In genomic region chr5:60687927-60688720, GRCh38 we compare ENCODE assay signal across 8 cellular contexts. TPM values are rescaled to one million over a fixed set of nuclear protein-coding genes. Genes with fewer than 3 reads are reported as not detected.
DNase-seq lines count a peak whose midpoint lies in the region; ATAC-seq and TF ChIP-seq lines count a peak whose summit lies in the region.

No MANE protein-coding gene starts in this region.

- no peaks in the 10 kb centered on the region for H3K27me3 Mint-ChIP-seq in activated CD4-positive, alpha-beta T cell treated with anti-CD3 and anti-CD28 coated beads, Interleukin-2, amount 10 ng/mL, durations not matched to agents 24 days and 14 days
- H3K27me3 Mint-ChIP-seq in central memory CD8-positive, alpha-beta T cell, result no peaks in the 10 kb centered on the region

- H3K9me3 Mint-ChIP-seq in activated CD4-positive, alpha-beta T cell treated with anti-CD3 and anti-CD28 coated beads, Interleukin-2, amount 10 ng/mL, durations not matched to agents 24 days and 14 days, result peaks cover 2% of the 10 kb centered on the region
- no peaks in the 10 kb centered on the region for H3K9me3 Mint-ChIP-seq in central memory CD8-positive, alpha-beta T cell

- intact Hi-C loops in activated CD4-positive, alpha-beta T cell treated with anti-CD3 and anti-CD28 coated beads, Interleukin-2, amount 10 ng/mL, durations not matched to agents 24 days and 14 days (cut with micrococcal nuclease), result no loop called here

- H3K4me3 ChIP-seq in parathyroid adenoma (ENCODE audit: low read depth, low read length), result no peak overlapping the region

- peaks cover 14% of the 10 kb centered on the region for H3K4me1 Mint-ChIP-seq in activated CD4-positive, alpha-beta T cell treated with anti-CD3 and anti-CD28 coated beads, Interleukin-2, amount 10 ng/mL, durations not matched to agents 24 days and 14 days
- no peaks in the 10 kb centered on the region for H3K4me1 Mint-ChIP-seq in central memory CD8-positive, alpha-beta T cell

- H3K27ac Mint-ChIP-seq in activated CD4-positive, alpha-beta T cell treated with anti-CD3 and anti-CD28 coated beads, Interleukin-2, amount 10 ng/mL, durations not matched to agents 24 days and 14 days, result no peak overlapping the region
- no peak overlapping the region for H3K27ac Mint-ChIP-seq in central memory CD8-positive, alpha-beta T cell (ENCODE audit: low read depth)

- H3K9ac ChIP-seq in parathyroid adenoma, result no peak overlapping the region

- H3K36me3 ChIP-seq in parathyroid adenoma (ENCODE audit: control insufficient read depth, insufficient read depth, low read length), result no peaks in the 10 kb centered on the region

- H3K9me3 ChIP-seq in parathyroid adenoma (ENCODE audit: control insufficient read depth, low read length), result no peaks in the 10 kb centered on the region

- TF ChIP-seq CTCF in parathyroid adenoma (IDR thresholded peaks at IDR 0.05), result peak; percentile 11

- no peaks in the 10 kb centered on the region for H3K27me3 ChIP-seq in parathyroid adenoma (ENCODE audit: control insufficient read depth, insufficient read depth, low read length)

- H3K4me1 ChIP-seq in parathyroid adenoma, result no peaks in the 10 kb centered on the region

- no peak overlapping the region for H3K4me3 Mint-ChIP-seq in activated CD4-positive, alpha-beta T cell treated with anti-CD3 and anti-CD28 coated beads, Interleukin-2, amount 10 ng/mL, durations not matched to agents 24 days and 14 days
- no peak overlapping the region for H3K4me3 Mint-ChIP-seq in central memory CD8-positive, alpha-beta T cell

- peak; percentile 56 for DNase-seq in activated CD4-positive, alpha-beta T cell treated with anti-CD3 and anti-CD28 coated beads, Interleukin-2, amount 10 ng/mL, durations not matched to agents 24 days and 14 days
- DNase-seq in activated CD4-positive, alpha-beta T cell treated with anti-CD3 and anti-CD28 coated beads for 1 hour, result no peak
- DNase-seq in H4 (ENCODE audit: low spot score) (peak; percentile 41), LoVo (ENCODE audit: low spot score) (peak; percentile 31), cerebellar nuclear complex (lab: John Stamatoyannopoulos, UW) (no peak), mesenteric fat pad (ENCODE audit: low spot score) (no peak)
- DNase-seq in central memory CD8-positive, alpha-beta T cell (ENCODE audit: low spot score in 2 of 2), result no peak

- H3K4me2 ChIP-seq in parathyroid adenoma (ENCODE audit: low read length), result no peak overlapping the region

- peak; percentile 64 for ATAC-seq in central memory CD8-positive, alpha-beta T cell (replicated peaks; ENCODE audit: extremely low read depth, poor library complexity, severe bottlenecking)

- peaks cover 22% of the 10 kb centered on the region for H3K36me3 Mint-ChIP-seq in activated CD4-positive, alpha-beta T cell treated with anti-CD3 and anti-CD28 coated beads, Interleukin-2, amount 10 ng/mL, durations not matched to agents 24 days and 14 days (ENCODE audit: low read depth)
- H3K36me3 Mint-ChIP-seq in central memory CD8-positive, alpha-beta T cell (ENCODE audit: insufficient read depth), result no peaks in the 10 kb centered on the region

- H3K27ac ChIP-seq in parathyroid adenoma, result no peak overlapping the region

- H2AFZ ChIP-seq in parathyroid adenoma, result peak overlapping the region; percentile 23

- no peaks in the 10 kb centered on the region for H3K79me2 ChIP-seq in parathyroid adenoma

RNA-seq across cellular contexts. Expression of gene DEPDC1B, which starts 11.8 kb away (rescaled TPM):
- total RNA-seq in activated CD4-positive, alpha-beta T cell treated with anti-CD3 and anti-CD28 coated beads, Interleukin-2, amount 10 ng/mL, durations not matched to agents 24 days and 14 days, result 19.8 and 20.5 TPM in 2 replicates
- 31.9 and 41.6 TPM in 2 replicates for total RNA-seq in H4 (2014; rRNA removed; shearing (Covaris generic))
- total RNA-seq in mesenteric fat pad, result 0.35 TPM

Comparison
In these comparisons a context has a peak if more than half of its experiments do, and no peak if none do; other contexts are left out.
1. DNase-seq: peak in activated CD4-positive, alpha-beta T cell treated with anti-CD3 and anti-CD28 coated beads, Interleukin-2, amount 10 ng/mL, durations not matched to agents 24 days and 14 days (single experiment), H4 (single experiment) and LoVo (single experiment); none in activated CD4-positive, alpha-beta T cell treated with anti-CD3 and anti-CD28 coated beads for 1 hour (single experiment), central memory CD8-positive, alpha-beta T cell (0 of 2), cerebellar nuclear complex (0 of 2) and mesenteric fat pad (single experiment).
2. RNA of gene DEPDC1B, which starts 11.8 kb away (total RNA-seq): 31.9 to 41.6 TPM in H4 and 19.8 to 20.5 TPM in activated CD4-positive, alpha-beta T cell treated with anti-CD3 and anti-CD28 coated beads, Interleukin-2, amount 10 ng/mL, durations not matched to agents 24 days and 14 days; 0.35 TPM in mesenteric fat pad (single experiment); every median in the first group is over 10 times any median in the second.